14 cellular contexts compared by ENCODE assay signal in genomic region chr2:69584127-69584889, GRCh38. TPM values are rescaled to one million over a fixed set of nuclear protein-coding genes. Genes with fewer than 3 reads are reported as not detected.
DNase-seq lines count a peak whose midpoint lies in the region; ATAC-seq, FAIRE-seq and TF ChIP-seq lines count a peak whose summit lies in the region.
"Had no signal": no experiment of that assay in that cellular context is flagged by ENCODE, and none has a peak within 500 bp of the region (broad histone marks: within the 10 kb centered on the region; RNA-seq: fewer than 3 reads in every experiment).

No MANE protein-coding gene starts in this region.

- H3K14ac ChIP-seq in mesenchymal stem cell (ENCODE audit: low read length in 2 of 2): no peak overlapping the region

- H3K18ac ChIP-seq in mesenchymal stem cell (ENCODE audit: low read depth in 1 of 2, low read length in 2 of 2): no peak overlapping the region

- H3K23ac ChIP-seq in mesenchymal stem cell (ENCODE audit: low read length in 2 of 2): no peak overlapping the region

- H3K36me3 ChIP-seq in mesenchymal stem cell (ENCODE audit: control insufficient read depth in 1 of 2, insufficient read depth in 2 of 2, low read depth in 1 of 2, low read length in 2 of 2) (no peaks in the 10 kb centered on the region), smooth muscle cell (ENCODE audit: low read depth) (no peaks in the 10 kb centered on the region)

- H3K4me3 ChIP-seq in mesenchymal stem cell (ENCODE audit: insufficient read depth in 1 of 2, low read depth in 1 of 2, low read length in 2 of 2) (no peak overlapping the region), smooth muscle cell (no peak overlapping the region)

- H2BK5ac ChIP-seq in mesenchymal stem cell (ENCODE audit: low read depth, low read length, poor library complexity, severe bottlenecking): no peak overlapping the region

- H4K20me1 ChIP-seq in smooth muscle cell (ENCODE audit: low read depth): peaks cover 98% of the 10 kb centered on the region

- no peak overlapping the region for H3K4ac ChIP-seq in mesenchymal stem cell (ENCODE audit: low read depth in 1 of 2, low read length in 2 of 2)

- TF ChIP-seq POLR2A in GM12891 (IDR thresholded peaks at IDR 0.05; ENCODE audit: low read depth, low read length): no peak

- H2AFZ ChIP-seq in mesenchymal stem cell (ENCODE audit: low read depth, low read length) (no peak overlapping the region), smooth muscle cell (ENCODE audit: low read depth) (no peak overlapping the region)

- H3K4me2 ChIP-seq in mesenchymal stem cell (ENCODE audit: low read length, poor library complexity, severe bottlenecking): no peak overlapping the region
- no peak overlapping the region for H3K4me2 ChIP-seq in smooth muscle cell

- H2AK5ac ChIP-seq in mesenchymal stem cell (ENCODE audit: low read length, severe bottlenecking): peak overlapping the region; percentile 95

- H3K4me1 Mint-ChIP-seq in T-helper 17 cell: peaks cover 76% of the 10 kb centered on the region

- 93% methylated on average over 9 of the region's 9 CpGs for WGBS in mesenchymal stem cell
- WGBS in smooth muscle cell (ENCODE audit: low lambda C conversion rate): 94% methylated on average over 9 of the region's 9 CpGs

- no peak overlapping the region for H2BK12ac ChIP-seq in mesenchymal stem cell (ENCODE audit: low read length in 2 of 2)

- peak; percentile 26 for ATAC-seq in T-helper 17 cell
- no peak for ATAC-seq in GM21367 (IDR thresholded peaks at IDR 0.05; ENCODE audit: unreplicated experiment)
- no peak for ATAC-seq in GM21576 (IDR thresholded peaks at IDR 0.05; ENCODE audit: unreplicated experiment)

- peaks cover 15% of the 10 kb centered on the region for H3K4me1 ChIP-seq in mesenchymal stem cell (ENCODE audit: control insufficient read depth, insufficient read depth, low read depth, low read length)
- peaks cover 24% of the 10 kb centered on the region for H3K4me1 ChIP-seq in smooth muscle cell (ENCODE audit: low read depth)

- peak overlapping the region; percentile 82 for H3K27ac Mint-ChIP-seq in T-helper 17 cell

- H3K9ac ChIP-seq in mesenchymal stem cell (ENCODE audit: low read length): no peak overlapping the region
- H3K9ac ChIP-seq in smooth muscle cell (ENCODE audit: low read depth): no peak overlapping the region

- DNase-seq in CD1c-positive myeloid dendritic cell (ENCODE audit: extremely low spot score): peak; percentile 55
- DNase-seq in GM12891 (ENCODE audit: insufficient read length, low spot score): no peak
- no peak for DNase-seq in T-helper 17 cell
- no peak for DNase-seq in mesenchymal stem cell
- no peak for DNase-seq in NCI-H748 (lab: John Stamatoyannopoulos, UW; ENCODE audit: unreplicated experiment)
- no peak for DNase-seq in smooth muscle cell (lab: John Stamatoyannopoulos, UW; ENCODE audit: unreplicated experiment)
- DNase-seq: activated CD8-positive, alpha-beta memory T cell treated with anti-CD3 and anti-CD28 coated beads for 24 hours; GOT3; KBM-7; NCI-H1930; SHP77; stimulated activated CD4-positive, alpha-beta T cell treated with anti-CD3 and anti-CD28 coated beads, Interleukin-2, amount 100 ng/mL, for 24 hours had no signal

- peaks cover 7% of the 10 kb centered on the region for H3F3A ChIP-seq in smooth muscle cell (ENCODE audit: low read depth)

- H3K79me2 ChIP-seq in smooth muscle cell (ENCODE audit: low read depth): peaks cover 82% of the 10 kb centered on the region

- no peaks in the 10 kb centered on the region for H3K27me3 ChIP-seq in mesenchymal stem cell (ENCODE audit: control insufficient read depth in 1 of 2, insufficient read depth in 1 of 2, low read length in 2 of 2)
- H3K27me3 ChIP-seq in smooth muscle cell (ENCODE audit: low read depth): no peaks in the 10 kb centered on the region

- no peaks in the 10 kb centered on the region for H3K27me3 Mint-ChIP-seq in T-helper 17 cell

- peak overlapping the region; percentile 33 for H3K4me3 Mint-ChIP-seq in T-helper 17 cell

- H3K27ac ChIP-seq in mesenchymal stem cell (ENCODE audit: low read length, poor library complexity, severe bottlenecking): no peak overlapping the region
- H3K27ac ChIP-seq in smooth muscle cell (ENCODE audit: low read depth): no peak overlapping the region

- no peak overlapping the region for H4K91ac ChIP-seq in mesenchymal stem cell (ENCODE audit: low read length)

- peak; percentile 71 for FAIRE-seq in GM12891 (lab: Jason Lieb, UNC)

- H3K9me3 ChIP-seq in T-helper 17 cell (ENCODE audit: control insufficient read depth, low read length, poor library complexity, severe bottlenecking) (no peaks in the 10 kb centered on the region), mesenchymal stem cell (ENCODE audit: control insufficient read depth, low read length) (no peaks in the 10 kb centered on the region), smooth muscle cell (replicated peaks; ENCODE audit: low read depth) (no peaks in the 10 kb centered on the region)

- H2BK15ac ChIP-seq in mesenchymal stem cell (ENCODE audit: low read depth, poor library complexity, severe bottlenecking): no peak overlapping the region

- TF ChIP-seq CTCF in smooth muscle cell (IDR thresholded peaks at IDR 0.05; ENCODE audit: borderline replicate concordance, insufficient read depth, poor library complexity, severe bottlenecking): no peak

- H2BK120ac ChIP-seq in mesenchymal stem cell (ENCODE audit: low read depth, low read length): no peak overlapping the region

- H3K36me3 Mint-ChIP-seq in T-helper 17 cell (ENCODE audit: low read depth): peaks cover 3% of the 10 kb centered on the region

- no peak overlapping the region for H4K8ac ChIP-seq in mesenchymal stem cell (ENCODE audit: low read length)

- peaks cover 15% of the 10 kb centered on the region for H3K79me1 ChIP-seq in mesenchymal stem cell (replicated peaks; ENCODE audit: low read length, poor library complexity, severe bottlenecking)

TF ChIP-seq in GM12891, 5 proteins besides CTCF, POLR2A, EP300 and RAD21:
- no peak for TF ChIP-seq PAX5 (IDR thresholded peaks at IDR 0.05; ENCODE audit: insufficient read depth, low read length, severe bottlenecking)
- no peak for TF ChIP-seq POLR2AphosphoS5 (IDR thresholded peaks at IDR 0.05; ENCODE audit: low read depth, low read length)
- no peak for TF ChIP-seq TAF1 (IDR thresholded peaks at IDR 0.05; ENCODE audit: low read depth, low read length)
- no peak for TF ChIP-seq POU2F2 (IDR thresholded peaks at IDR 0.05; ENCODE audit: low read depth, low read length)
- TF ChIP-seq SPI1 (IDR thresholded peaks at IDR 0.05; ENCODE audit: low read depth, low read length): no peak

RNA-seq across cellular contexts. Expression of gene AAK1, which starts 59.2 kb away (rescaled TPM):
- 7.9 TPM for polyA plus RNA-seq in GM12891 (2012; ENCODE audit: low read depth, missing spikeins)
- total RNA-seq in T-helper 17 cell: 100 to 1,000 TPM; 187 to 243 TPM
- 54.5 TPM for polyA plus RNA-seq in mesenchymal stem cell (2013, experiment 1 of 2)
- 49.2 TPM for polyA plus RNA-seq in mesenchymal stem cell (2013, experiment 2 of 2)
- 33.3 and 47.7 TPM in 2 replicates for total RNA-seq in smooth muscle cell
- polyA plus RNA-seq in smooth muscle cell: 26.9 and 48.0 TPM in 2 replicates
